34 cellular contexts compared by ENCODE assay signal in genomic region chr14:40920380-40920779, GRCh38.
A peak's percentile ranks its signal among the peaks of the same experiment; 100 is the strongest.
DNase-seq lines count a peak whose midpoint lies in the region; ATAC-seq, FAIRE-seq and TF ChIP-seq lines count a peak whose summit lies in the region.
"Had no signal": no experiment of that assay in that cellular context is flagged by ENCODE, and none has a peak within 500 bp of the region (broad histone marks: within the 10 kb centered on the region; RNA-seq: fewer than 3 reads in every experiment).

No MANE protein-coding gene starts in this region.

- H3K27ac ChIP-seq in OCI-LY1 (ENCODE audit: low read depth, low read length, poor library complexity, severe bottlenecking) = no peak overlapping the region
- H3K27ac ChIP-seq in PC-3 (ENCODE audit: low read length) = no peak overlapping the region
- H3K27ac ChIP-seq in neural cell (ENCODE audit: low read length) = no peak overlapping the region
- H3K27ac ChIP-seq in esophagus muscularis mucosa (replicated peaks in 1 of 4) = no peak overlapping the region
- H3K27ac ChIP-seq: 22Rv1; A549; BLaER1; BLaER1 treated with 17β-estradiol and CSF1 and Interleukin-3, amounts not matched to agents 10 nM and 100 nM; C4-2B had no signal

- TF ChIP-seq RAD21 in neural cell (conservative IDR thresholded peaks at IDR 0.05) = no peak

- no peaks in the 10 kb centered on the region for H3K9me2 ChIP-seq in OCI-LY1 (ENCODE audit: low read depth, low read length)
- no peaks in the 10 kb centered on the region for H3K9me2 ChIP-seq in PC-3 (replicated peaks; ENCODE audit: low read length)
- H3K9me2 ChIP-seq in neural cell (ENCODE audit: insufficient read depth, low read length) = no peaks in the 10 kb centered on the region

- H3K27me3 ChIP-seq in OCI-LY1 (ENCODE audit: insufficient read depth, low read length) (no peaks in the 10 kb centered on the region), PC-3 (ENCODE audit: low read length) (no peaks in the 10 kb centered on the region), neural cell (ENCODE audit: insufficient read depth, low read depth, low read length) (no peaks in the 10 kb centered on the region), esophagus muscularis mucosa (no peaks in the 10 kb centered on the region)
- H3K27me3 ChIP-seq: BE2C; BLaER1; BLaER1 treated with 17β-estradiol and CSF1 and Interleukin-3, amounts not matched to agents 10 nM and 100 nM had no signal

- H3K9me3 ChIP-seq in OCI-LY1 (ENCODE audit: low read length) (no peaks in the 10 kb centered on the region), PC-3 (ENCODE audit: low read length) (no peaks in the 10 kb centered on the region), neural cell (ENCODE audit: low read length) (no peaks in the 10 kb centered on the region), esophagus muscularis mucosa (no peaks in the 10 kb centered on the region)
- H3K9me3 ChIP-seq: A549; BE2C; BLaER1; BLaER1 treated with 17β-estradiol and CSF1 and Interleukin-3, amounts not matched to agents 10 nM and 100 nM; Caco-2 had no signal

- H3F3A ChIP-seq in OCI-LY1 (ENCODE audit: insufficient read depth, low read length) (no peaks in the 10 kb centered on the region), PC-3 (ENCODE audit: low read length, unreplicated experiment) (no peaks in the 10 kb centered on the region), neural cell (ENCODE audit: insufficient read depth, low read length, poor library complexity, severe bottlenecking) (no peaks in the 10 kb centered on the region)

- TF ChIP-seq CTCF in OCI-LY1 (IDR thresholded peaks at IDR 0.05; ENCODE audit: low read length) (no peak), PC-3 (conservative IDR thresholded peaks at IDR 0.05; ENCODE audit: low read depth, low read length) (no peak), neural cell (IDR thresholded peaks at IDR 0.05; ENCODE audit: poor library complexity, severe bottlenecking) (no peak), esophagus muscularis mucosa (IDR thresholded peaks at IDR 0.05) (no peak)

- no peak overlapping the region for H3K4me2 ChIP-seq in OCI-LY1 (ENCODE audit: low read length)
- no peak overlapping the region for H3K4me2 ChIP-seq in PC-3 (ENCODE audit: low read length)
- no peak overlapping the region for H3K4me2 ChIP-seq in neural cell (ENCODE audit: low read length)
- H3K4me2 ChIP-seq: A549; BLaER1; BLaER1 treated with 17β-estradiol and CSF1 and Interleukin-3, amounts not matched to agents 10 nM and 100 nM had no signal

- TF ChIP-seq EP300 in neural cell (conservative IDR thresholded peaks at IDR 0.05; ENCODE audit: poor library complexity, severe bottlenecking) = no peak
- no peak for TF ChIP-seq EP300 in esophagus muscularis mucosa (IDR thresholded peaks at IDR 0.05)

- H4K20me1 ChIP-seq in OCI-LY1 (ENCODE audit: insufficient read depth, low read length) (no peaks in the 10 kb centered on the region), PC-3 (ENCODE audit: low read length) (no peaks in the 10 kb centered on the region), neural cell (ENCODE audit: insufficient read depth) (no peaks in the 10 kb centered on the region)
- H4K20me1 ChIP-seq: BLaER1; BLaER1 treated with 17β-estradiol and CSF1 and Interleukin-3, amounts not matched to agents 10 nM and 100 nM had no signal

- H3K4me3 ChIP-seq in OCI-LY1 (ENCODE audit: low read depth, low read length, poor library complexity, severe bottlenecking) = no peak overlapping the region
- no peak overlapping the region for H3K4me3 ChIP-seq in PC-3 (ENCODE audit: low read length)
- H3K4me3 ChIP-seq in neural cell (ENCODE audit: low read length) = no peak overlapping the region
- no peak overlapping the region for H3K4me3 ChIP-seq in esophagus muscularis mucosa
- H3K4me3 ChIP-seq: A549; BLaER1; BLaER1 treated with 17β-estradiol and CSF1 and Interleukin-3, amounts not matched to agents 10 nM and 100 nM had no signal

- no peaks in the 10 kb centered on the region for H3K4me1 ChIP-seq in OCI-LY1 (ENCODE audit: insufficient read depth, low read length, severe bottlenecking)
- no peaks in the 10 kb centered on the region for H3K4me1 ChIP-seq in PC-3 (ENCODE audit: insufficient read depth, low read length)
- no peaks in the 10 kb centered on the region for H3K4me1 ChIP-seq in esophagus muscularis mucosa
- H3K4me1 ChIP-seq: A549; BE2C; BLaER1; BLaER1 treated with 17β-estradiol and CSF1 and Interleukin-3, amounts not matched to agents 10 nM and 100 nM; Caco-2 had no signal

- BruUV-seq in PC-3 (replicated peaks; lab: Mats Ljungman, UMichigan) = no TSS peak

- H2AFZ ChIP-seq in OCI-LY1 (ENCODE audit: low read length) (peak overlapping the region; percentile 5; the same call in 1 of the 2 replicates), PC-3 (ENCODE audit: low read length) (no peak overlapping the region), neural cell (ENCODE audit: low read depth, low read length) (no peak overlapping the region)

- peak; percentile 93 for ATAC-seq in PC-3
- no peak for ATAC-seq in HG03571 (IDR thresholded peaks at IDR 0.05; ENCODE audit: unreplicated experiment)
- ATAC-seq in HG03175 (IDR thresholded peaks at IDR 0.05; ENCODE audit: unreplicated experiment) = no peak
- ATAC-seq: A549; CD8-positive, alpha-beta T cell had no signal

- H3K36me3 ChIP-seq in OCI-LY1 (ENCODE audit: insufficient read depth, low read length) = no peaks in the 10 kb centered on the region
- no peaks in the 10 kb centered on the region for H3K36me3 ChIP-seq in PC-3 (ENCODE audit: low read depth, low read length)
- no peaks in the 10 kb centered on the region for H3K36me3 ChIP-seq in neural cell (ENCODE audit: insufficient read depth, low read length)
- H3K36me3 ChIP-seq in esophagus muscularis mucosa = no peaks in the 10 kb centered on the region
- H3K36me3 ChIP-seq: BE2C; BLaER1; BLaER1 treated with 17β-estradiol and CSF1 and Interleukin-3, amounts not matched to agents 10 nM and 100 nM had no signal

- H3K79me2 ChIP-seq in OCI-LY1 (ENCODE audit: insufficient read depth, low read length) = no peaks in the 10 kb centered on the region
- H3K79me2 ChIP-seq in PC-3 (ENCODE audit: low read length) = no peaks in the 10 kb centered on the region
- H3K79me2 ChIP-seq in neural cell (replicated peaks; ENCODE audit: insufficient read depth, low read length) = no peaks in the 10 kb centered on the region

- no peak overlapping the region for H3K9ac ChIP-seq in OCI-LY1 (ENCODE audit: low read length)
- H3K9ac ChIP-seq in PC-3 (ENCODE audit: low read length) = no peak overlapping the region
- H3K9ac ChIP-seq in neural cell (ENCODE audit: low read length) = no peak overlapping the region
- H3K9ac ChIP-seq: BLaER1; BLaER1 treated with 17β-estradiol and CSF1 and Interleukin-3, amounts not matched to agents 10 nM and 100 nM had no signal

- no peak for TF ChIP-seq POLR2A in esophagus muscularis mucosa (IDR thresholded peaks at IDR 0.05; ENCODE audit: low read depth)

- CTCF ChIA-PET in PC-3 (lab: Charles Lee) = no interaction called here

- DNase-seq in HTR-8/SVneo (ENCODE audit: insufficient read length, low spot score) = no peak
- no peak for DNase-seq in PC-3
- no peak for DNase-seq in NCI-H2227 treated with DMSO at 0.1 percent for 48 hours (lab: John Stamatoyannopoulos, UW)
- no peak for DNase-seq in esophagus muscularis mucosa (ENCODE audit: extremely low spot score)
- DNase-seq: 8988T; ACHN; AML-193; BE2C; C1 segment of cervical spinal cord; Caco-2; Calu3; CD4-positive, alpha-beta memory T cell; CD4-positive, alpha-beta T cell; CD4-positive, CD25-positive, alpha-beta regulatory T cell; CD8-positive, alpha-beta memory T cell; CD8-positive, alpha-beta T cell; COR-L47; DMS 273 treated with DMSO at 0.1 percent for 48 hours; DMS153; DMS53; DMS79; DMS79 treated with DMSO at 0.1 percent for 48 hours; DND-41; EL had no signal

- intact Hi-C loops in PC-3 (cut with micrococcal nuclease) (no loop called here), esophagus muscularis mucosa (cut with DNase I) (no loop called here)

- POLR2A ChIA-PET in PC-3 (lab: Charles Lee; ENCODE audit: unreplicated experiment) = no interaction called here

- peak; percentile 67 for FAIRE-seq in HTR-8/SVneo (lab: Jason Lieb, UNC)
- FAIRE-seq: A549, D721Med had no signal

TF ChIP-seq in neural cell, 6 proteins besides CTCF, POLR2A, EP300 and RAD21:
- TF ChIP-seq POLR2AphosphoS5 (IDR thresholded peaks at IDR 0.05) (peak; percentile 31), EZH2 (IDR thresholded peaks at IDR 0.05; ENCODE audit: borderline replicate concordance, insufficient read depth, low read length, poor library complexity, severe bottlenecking) (no peak)
TF ChIP-seq in neural cell: peak in this region for 1.
